ENCODE assay signal across 9 cellular contexts in genomic region chr12:14111230-14111865, GRCh38.
DNase-seq lines count a peak whose midpoint lies in the region; ATAC-seq and TF ChIP-seq lines count a peak whose summit lies in the region.
"Had no signal": no experiment of that assay in that cellular context is flagged by ENCODE, and none has a peak within 500 bp of the region (broad histone marks: within the 10 kb centered on the region; RNA-seq: fewer than 3 reads in every experiment).

No MANE protein-coding gene starts in this region.

- H3K27ac Mint-ChIP-seq in endothelial cell (ENCODE audit: unreplicated experiment): peak overlapping the region; percentile 23

- intact Hi-C loops in heart right ventricle (cut with DNase I): no loop called here

- H3K27me3 ChIP-seq in heart right ventricle: peaks cover 0 to 13% (median 5%) of the 10 kb centered on the region in 7 donors
- H3K27me3 ChIP-seq: SJSA1 had no signal

- TF ChIP-seq CTCF in endothelial cell (IDR thresholded peaks at IDR 0.05; ENCODE audit: unreplicated experiment) (peak; percentile 13), heart right ventricle (IDR thresholded peaks at IDR 0.05) (no peak)

- peaks cover 0 to 3% (median 0%) of the 10 kb centered on the region in 11 donors for H3K9me3 ChIP-seq in heart right ventricle
- H3K9me3 ChIP-seq: SJSA1 had no signal

- no peaks in the 10 kb centered on the region for H3K4me1 ChIP-seq in heart right ventricle
- H3K4me1 ChIP-seq: SJSA1 had no signal

- 31 to 34% methylated on average over 9 of the region's 9 CpGs for WGBS in heart right ventricle, 2 donors

- H3K4me3 ChIP-seq in heart right ventricle: no peak overlapping the region
- H3K4me3 ChIP-seq: SJSA1 had no signal

- peaks cover 9% of the 10 kb centered on the region for H3K4me1 Mint-ChIP-seq in endothelial cell (ENCODE audit: unreplicated experiment)

- H3K27me3 Mint-ChIP-seq in endothelial cell (ENCODE audit: unreplicated experiment): peaks cover 1% of the 10 kb centered on the region

- no peak overlapping the region for H3K27ac ChIP-seq in heart right ventricle
- H3K27ac ChIP-seq: SJSA1 had no signal

- ATAC-seq in GM18505 (IDR thresholded peaks at IDR 0.05; ENCODE audit: unreplicated experiment): peak; percentile 98
- peak; percentile 98 for ATAC-seq in GM21526 (IDR thresholded peaks at IDR 0.05; ENCODE audit: low FRiP score, unreplicated experiment)
- ATAC-seq in HG03565 (IDR thresholded peaks at IDR 0.05; ENCODE audit: unreplicated experiment): peak; percentile 97
- ATAC-seq in heart right ventricle: no peak

- H3K36me3 Mint-ChIP-seq in endothelial cell (ENCODE audit: low read depth, unreplicated experiment): no peaks in the 10 kb centered on the region

- DNase-seq in endothelial cell (ENCODE audit: low spot score): peak; percentile 36
- DNase-seq in NCI-H1092 treated with DMSO at 0.1 percent for 48 hours (lab: John Stamatoyannopoulos, UW): no peak
- DNase-seq in COLO829 (ENCODE audit: low spot score): no peak
- no peak for DNase-seq in heart right ventricle
- no peak for DNase-seq in T-helper 9 cell

- no peak overlapping the region for H3K4me3 Mint-ChIP-seq in endothelial cell (ENCODE audit: unreplicated experiment)

- H3K36me3 ChIP-seq in heart right ventricle: no peaks in the 10 kb centered on the region
- H3K36me3 ChIP-seq: SJSA1 had no signal

- no peak for TF ChIP-seq POLR2A in GM18505 (IDR thresholded peaks at IDR 0.05; ENCODE audit: borderline replicate concordance, extremely low read depth, insufficient read depth, insufficient read length)

- H3K9me3 Mint-ChIP-seq in endothelial cell (ENCODE audit: unreplicated experiment): no peaks in the 10 kb centered on the region

Comparison
In these comparisons a context has a peak if more than half of its experiments do, and no peak if none do; other contexts are left out.
1. ATAC-seq: peak in GM18505 (single experiment), GM21526 (single experiment) and HG03565 (single experiment); none in heart right ventricle (0 of 8).